In the genomic region with DNA sequence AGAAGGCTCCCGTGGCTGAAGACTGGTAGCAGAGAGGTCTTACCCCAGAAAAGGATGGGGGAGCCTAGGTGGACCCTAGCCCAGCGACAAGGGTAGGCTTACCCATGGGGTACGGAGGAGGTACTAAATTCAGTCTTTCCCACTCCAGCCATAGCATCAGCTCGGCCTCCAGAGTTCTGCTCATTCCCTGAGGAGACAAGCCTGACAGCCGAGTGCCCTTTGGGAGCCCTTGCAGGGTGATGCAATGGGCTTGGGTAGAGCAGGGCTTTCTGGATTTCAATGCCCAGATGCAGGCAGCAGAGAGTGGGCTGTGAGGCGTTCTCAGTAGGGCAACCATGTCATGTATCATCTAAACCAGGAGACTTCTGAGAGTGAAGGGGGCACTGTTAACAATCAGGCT, we compare ENCODE assay signal across 1 cellular context.
TF ChIP-seq lines count a peak whose summit lies in the region.

No MANE protein-coding gene starts in this region.

TF ChIP-seq in endothelial cell of umbilical vein, 7 proteins besides CTCF, POLR2A, EP300 and RAD21 (continued from another document):
- TF ChIP-seq, protein P1, sequence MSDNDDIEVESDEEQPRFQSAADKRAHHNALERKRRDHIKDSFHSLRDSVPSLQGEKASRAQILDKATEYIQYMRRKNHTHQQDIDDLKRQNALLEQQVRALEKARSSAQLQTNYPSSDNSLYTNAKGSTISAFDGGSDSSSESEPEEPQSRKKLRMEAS (IDR thresholded peaks at IDR 0.05; ENCODE audit: insufficient read depth, insufficient read length): no peak
- TF ChIP-seq MYC (IDR thresholded peaks at IDR 0.05; ENCODE audit: low read depth, low read length): no peak
- no peak for TF ChIP-seq JUN (IDR thresholded peaks at IDR 0.05; ENCODE audit: borderline replicate concordance, insufficient read depth, insufficient read length, low read depth)
